Comparison of ENCODE assay signal across 8 cellular contexts in the genomic region with DNA sequence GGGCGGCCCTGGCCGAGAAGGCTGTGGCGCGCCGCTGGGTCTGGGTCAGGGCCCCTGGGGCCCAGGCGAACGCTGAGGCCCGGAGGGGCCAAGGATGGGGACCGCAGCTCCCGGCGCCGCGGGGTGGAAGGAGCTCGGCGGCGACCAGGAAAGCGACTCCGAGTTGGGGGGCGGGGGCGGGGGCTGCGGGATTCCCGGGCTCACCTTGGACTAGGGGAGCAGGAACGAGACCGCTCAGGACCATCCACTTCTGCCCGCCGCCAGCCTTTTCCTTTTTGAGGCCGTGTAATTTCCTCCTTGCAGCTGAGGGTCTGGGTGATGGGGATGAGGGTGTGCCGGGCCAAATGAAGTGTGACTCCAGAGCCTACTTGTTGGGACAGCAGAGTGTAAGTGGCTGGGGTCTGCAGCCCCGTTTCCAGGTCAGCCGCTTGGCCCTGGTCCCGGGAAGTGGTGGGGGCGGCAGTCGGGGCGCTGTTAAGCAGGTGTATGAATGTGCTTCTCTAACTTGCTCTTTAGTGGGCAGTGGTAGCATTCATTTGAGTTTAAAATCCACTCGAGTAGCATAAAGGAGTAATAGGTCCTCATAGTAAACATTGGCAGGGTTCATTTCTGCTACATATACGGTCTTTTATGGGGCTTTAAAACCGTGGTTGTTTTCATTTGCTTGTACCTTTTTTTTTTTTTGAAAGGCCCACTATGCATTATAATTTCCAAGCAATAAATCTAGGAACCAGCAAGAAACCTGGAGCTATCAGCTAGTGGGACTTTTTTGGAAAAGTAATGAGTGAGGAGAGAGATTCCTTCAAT. TPM values are rescaled to one million over a fixed set of nuclear protein-coding genes. Genes with fewer than 3 reads are reported as not detected.
A peak's percentile ranks its signal among the peaks of the same experiment; 100 is the strongest.
DNase-seq lines count a peak whose midpoint lies in the region; ATAC-seq and TF ChIP-seq lines count a peak whose summit lies in the region.

No MANE protein-coding gene starts in this region.

- ATAC-seq in GM18907 (IDR thresholded peaks at IDR 0.05; ENCODE audit: unreplicated experiment) = peak; percentile 40
- ATAC-seq in HG03135 (IDR thresholded peaks at IDR 0.05; ENCODE audit: unreplicated experiment) = peak; percentile 33
- ATAC-seq in gastrocnemius medialis = peak; percentile 35 to 37

- peak; percentile 32 to 36 for DNase-seq in AML-193 (lab: John Stamatoyannopoulos, UW)
- peak; percentile 36 for DNase-seq in astrocyte of the spinal cord (ENCODE audit: low read depth, low spot score)
- peak in 1 of 2 donors; percentile 8 for DNase-seq in gastrocnemius medialis
- DNase-seq in NCI-H774 (lab: John Stamatoyannopoulos, UW) = no peak

- peak; percentile 36; the same call in 1 of the 2 replicates for TF ChIP-seq POLR2A in Raji (IDR thresholded peaks at IDR 0.05; ENCODE audit: insufficient read depth, low read depth, low read length)
- TF ChIP-seq POLR2A in gastrocnemius medialis (IDR thresholded peaks at IDR 0.05) = no peak

- H3K27me3 ChIP-seq in iPS-15b (ENCODE audit: control insufficient read depth, insufficient read depth, low read length) (peaks cover 26% of the 10 kb centered on the region), gastrocnemius medialis (no peaks in the 10 kb centered on the region)

- intact Hi-C loops in gastrocnemius medialis (cut with DNase I; ENCODE audit: low total_unique reads) = loop anchor here (1.0 to 5.0 kb wide), 2 partner anchors 81 to 199 kb away; no protein-coding TSS in a partner anchor

- no peaks in the 10 kb centered on the region for H3K36me3 ChIP-seq in iPS-15b (ENCODE audit: control insufficient read depth, insufficient read depth, low read length)
- no peaks in the 10 kb centered on the region for H3K36me3 ChIP-seq in gastrocnemius medialis

- peaks cover 3% of the 10 kb centered on the region for H3K4me1 ChIP-seq in iPS-15b (ENCODE audit: control insufficient read depth, insufficient read depth, low read length)
- H3K4me1 ChIP-seq in gastrocnemius medialis = peaks cover 27 to 30% of the 10 kb centered on the region in 2 donors

- H3K4me3 ChIP-seq in astrocyte of the spinal cord (ENCODE audit: low read depth, low read length) (peak overlapping the region; percentile 78), iPS-15b (ENCODE audit: low read depth, low read length) (peak overlapping the region; percentile 71), gastrocnemius medialis (peak overlapping the region; percentile 84 to 92 (median 85))

- in situ Hi-C loops in astrocyte of the spinal cord (cut with HindIII; ENCODE audit: low sequenced_read_pairs) = no loop called here
- in situ Hi-C loops in gastrocnemius medialis (cut with MboI; ENCODE audit: low sequenced_read_pairs in 4 of 4) = loop anchor here in 2 of 4 donors (5.0 to 10.0 kb wide), 2 partner anchors 159 to 161 kb away; partner anchors contain the start of gene KCTD6 (in 2 of the 2)

- TF ChIP-seq CTCF in astrocyte of the spinal cord (IDR thresholded peaks at IDR 0.05; ENCODE audit: low read depth, low read length) (peak; percentile 19), gastrocnemius medialis (IDR thresholded peaks at IDR 0.05 in 4 of 5, conservative IDR thresholded peaks at IDR 0.05 in 1 of 5) (no peak)

- no peak overlapping the region for H3K9ac ChIP-seq in iPS-15b (ENCODE audit: low read depth, low read length)

- H3K9me3 ChIP-seq in iPS-15b (ENCODE audit: control insufficient read depth, insufficient read depth, low read length) (no peaks in the 10 kb centered on the region), gastrocnemius medialis (no peaks in the 10 kb centered on the region)

- peak overlapping the region; percentile 72 to 78 (median 76) for H3K27ac ChIP-seq in gastrocnemius medialis

RNA-seq across cellular contexts. Expression of gene PXK, which starts 0.7 kb away (rescaled TPM):
- total RNA-seq in gastrocnemius medialis = 10 to 100 TPM; 21.6 to 33.6 (median 24.4) TPM

RNA-seq across cellular contexts. Expression of gene HTD2, which starts 27.1 kb away (rescaled TPM):
- 10 to 100 TPM; 14.1 to 26.2 (median 21.7) TPM for total RNA-seq in gastrocnemius medialis

RNA-seq across cellular contexts. Expression of gene RPP14, which starts 27.4 kb away (rescaled TPM):
- 10 to 100 TPM; 16.6 to 28.9 (median 17.1) TPM for total RNA-seq in gastrocnemius medialis
